Comparison of ENCODE assay signal across 14 cellular contexts in genomic region chr9:115024925-115025535, GRCh38.
"Had no signal": no experiment of that assay in that cellular context is flagged by ENCODE, and none has a peak within 500 bp of the region (broad histone marks: within the 10 kb centered on the region; RNA-seq: fewer than 3 reads in every experiment).

No MANE protein-coding gene starts in this region.

- DNase-seq: activated CD4-positive, alpha-beta T cell treated with anti-CD3 and anti-CD28 coated beads for 36 hours; activated CD8-positive, alpha-beta T cell treated with anti-CD3 and anti-CD28 coated beads, Interleukin-2, amount 10 ng/mL, durations not matched to agents 7 days and 5 days; activated naive CD4-positive, alpha-beta T cell treated with anti-CD3 and anti-CD28 coated beads for 36 hours; central memory CD4-positive, alpha-beta T cell; effector memory CD4-positive, alpha-beta T cell; gastrocnemius medialis; natural killer cell; occipital lobe; stimulated activated CD4-positive, alpha-beta T cell treated with anti-CD3 and anti-CD28 coated beads, Interleukin-4, amount 100 ng/mL, for 1 hour; stimulated activated CD8-positive, alpha-beta memory T cell treated with anti-CD3 and anti-CD28 coated beads, Interleukin-4, amount 100 ng/mL, for 48 hours; stimulated activated naive CD8-positive, alpha-beta T cell treated with anti-CD3 and anti-CD28 coated beads, Interleukin-15, Interleukin-2, amounts not matched to agents 100 U/mL and 50 U/mL, for 24 hours had no signal

- H3K27me3 Mint-ChIP-seq: activated CD4-positive, alpha-beta T cell treated with anti-CD3 and anti-CD28 coated beads for 36 hours had no signal

- H3K9me3 ChIP-seq: gastrocnemius medialis, prostate gland had no signal

- H3K36me3 ChIP-seq: gastrocnemius medialis, prostate gland had no signal

- H3K4me1 Mint-ChIP-seq: activated CD4-positive, alpha-beta T cell treated with anti-CD3 and anti-CD28 coated beads for 36 hours; activated T-helper 17 cell treated with anti-CD3 and anti-CD28 coated beads, Interleukin-2, amount 50 U/mL, for 72 hours; natural killer cell had no signal

- H3K9me3 Mint-ChIP-seq: activated naive CD4-positive, alpha-beta T cell treated with anti-CD3 and anti-CD28 coated beads for 36 hours; activated T-helper 17 cell treated with anti-CD3 and anti-CD28 coated beads, Interleukin-2, amount 50 U/mL, for 72 hours; natural killer cell had no signal

- ATAC-seq: activated CD4-positive, alpha-beta T cell treated with anti-CD3 and anti-CD28 coated beads for 36 hours; activated CD8-positive, alpha-beta T cell treated with anti-CD3 and anti-CD28 coated beads, Interleukin-2, amount 10 ng/mL, durations not matched to agents 7 days and 5 days; activated T-helper 17 cell treated with anti-CD3 and anti-CD28 coated beads, Interleukin-2, amount 50 U/mL, for 72 hours; gastrocnemius medialis; natural killer cell; stimulated activated naive CD8-positive, alpha-beta T cell treated with anti-CD3 and anti-CD28 coated beads, Interleukin-15, Interleukin-2, amounts not matched to agents 100 U/mL and 50 U/mL, for 24 hours had no signal

- H3K4me3 Mint-ChIP-seq: activated CD4-positive, alpha-beta T cell treated with anti-CD3 and anti-CD28 coated beads for 36 hours; activated CD8-positive, alpha-beta T cell treated with anti-CD3 and anti-CD28 coated beads, Interleukin-2, amount 10 ng/mL, durations not matched to agents 7 days and 5 days; activated naive CD4-positive, alpha-beta T cell treated with anti-CD3 and anti-CD28 coated beads for 36 hours; activated T-helper 17 cell treated with anti-CD3 and anti-CD28 coated beads, Interleukin-2, amount 50 U/mL, for 72 hours; natural killer cell had no signal

- H3K27ac Mint-ChIP-seq: activated CD4-positive, alpha-beta T cell treated with anti-CD3 and anti-CD28 coated beads for 36 hours; activated CD8-positive, alpha-beta T cell treated with anti-CD3 and anti-CD28 coated beads, Interleukin-2, amount 10 ng/mL, durations not matched to agents 7 days and 5 days; activated naive CD4-positive, alpha-beta T cell treated with anti-CD3 and anti-CD28 coated beads for 36 hours; activated T-helper 17 cell treated with anti-CD3 and anti-CD28 coated beads, Interleukin-2, amount 50 U/mL, for 72 hours; natural killer cell had no signal

- H3K4me3 ChIP-seq: gastrocnemius medialis, lung, prostate gland had no signal

- H3K4me1 ChIP-seq: gastrocnemius medialis, prostate gland had no signal

- H3K27me3 ChIP-seq: gastrocnemius medialis had no signal

- H3K36me3 Mint-ChIP-seq: natural killer cell had no signal

- H3K27ac ChIP-seq: gastrocnemius medialis, prostate gland had no signal
